8 cellular contexts compared by ENCODE assay signal in genomic region chr3:32143849-32144757, GRCh38. TPM values are rescaled to one million over a fixed set of nuclear protein-coding genes. Genes with fewer than 3 reads are reported as not detected.
DNase-seq lines count a peak whose midpoint lies in the region; ATAC-seq, FAIRE-seq and TF ChIP-seq lines count a peak whose summit lies in the region.

No MANE protein-coding gene starts in this region.

- WGBS in mammary epithelial cell (ENCODE audit: low coverage, missing lambda C conversion rate): 68% methylated on average over 11 of the region's 11 CpGs

- H3K36me3 ChIP-seq in mammary epithelial cell (ENCODE audit: insufficient read depth, low read length) (no peaks in the 10 kb centered on the region), keratinocyte (ENCODE audit: control insufficient read depth in 2 of 2, extremely low read depth in 1 of 2, insufficient read depth in 2 of 2, low read length in 2 of 2) (no peaks in the 10 kb centered on the region)

- in situ Hi-C loops in mammary epithelial cell (cut with MboI; ENCODE audit: low sequenced_read_pairs in 2 of 2): loop anchor here (10.0 to 25.0 kb wide), 4 partner anchors 119 to 532 kb away; no protein-coding TSS in a partner anchor

- H4K20me1 ChIP-seq in mammary epithelial cell (ENCODE audit: insufficient read depth, low read length): no peaks in the 10 kb centered on the region
- H4K20me1 ChIP-seq in keratinocyte (ENCODE audit: control insufficient read depth, extremely low read depth, insufficient read depth, low read length): no peaks in the 10 kb centered on the region

- H3K79me2 ChIP-seq in mammary epithelial cell (ENCODE audit: insufficient read depth, low read length) (no peaks in the 10 kb centered on the region), keratinocyte (ENCODE audit: control insufficient read depth, insufficient read depth, low read length) (no peaks in the 10 kb centered on the region)

- no peak overlapping the region for H3K4me2 ChIP-seq in mammary epithelial cell (ENCODE audit: insufficient read depth, low read depth, low read length)
- no peak overlapping the region for H3K4me2 ChIP-seq in keratinocyte (ENCODE audit: control insufficient read depth, extremely low read depth, insufficient read depth, low read depth, low read length)

- H2AFZ ChIP-seq in mammary epithelial cell (ENCODE audit: low read depth, low read length): no peak overlapping the region
- H2AFZ ChIP-seq in keratinocyte (ENCODE audit: control insufficient read depth, low read length): no peak overlapping the region

- CTCF ChIA-PET in HEK293T (lab: Yijun Ruan, JAX) (interaction anchor here (0.6 to 1.6 kb wide), 9 partner anchors 10 to 145 kb away, joined by 3 to 7 read pairs (median 3); no protein-coding TSS in a partner anchor), mammary epithelial cell (lab: Charles Lee; ENCODE audit: low non-redundant PET) (interaction anchor here (0.6 to 1.0 kb wide), 6 partner anchors 17 to 442 kb away, joined by 4 to 19 read pairs (median 5); no protein-coding TSS in a partner anchor)

- intact Hi-C loops in mammary epithelial cell (cut with micrococcal nuclease): loop anchor here (1.0 to 5.0 kb wide), 5 partner anchors 125 to 534 kb away; no protein-coding TSS in a partner anchor

- peaks cover 13% of the 10 kb centered on the region for H3K4me1 ChIP-seq in mammary epithelial cell (ENCODE audit: insufficient read depth, low read length)
- peaks cover 4% of the 10 kb centered on the region for H3K4me1 ChIP-seq in keratinocyte (ENCODE audit: control insufficient read depth, extremely low read depth, insufficient read depth, low read length)

- peak; percentile 79 for FAIRE-seq in keratinocyte (lab: Jason Lieb, UNC)

- no peaks in the 10 kb centered on the region for H3K27me3 ChIP-seq in mammary epithelial cell (ENCODE audit: insufficient read depth, low read length)
- no peaks in the 10 kb centered on the region for H3K27me3 ChIP-seq in keratinocyte (ENCODE audit: control insufficient read depth, extremely low read depth, insufficient read depth, low read length)

- no peaks in the 10 kb centered on the region for H3K9me1 ChIP-seq in keratinocyte (ENCODE audit: control insufficient read depth, extremely low read depth, insufficient read depth, low read length)

- dilution Hi-C loops in mammary epithelial cell (cut with HindIII; ENCODE audit: low sequenced_read_pairs) (no loop called here), keratinocyte (cut with MboI; ENCODE audit: extremely low pct_ligation_motif_present, low sequenced_read_pairs) (loop anchor here (25.0 kb wide), 1 partner anchor 132 kb away; no protein-coding TSS in a partner anchor)

- H3K27ac ChIP-seq in mammary epithelial cell (ENCODE audit: insufficient read depth, low read depth, low read length): no peak overlapping the region
- H3K27ac ChIP-seq in keratinocyte (ENCODE audit: control insufficient read depth, insufficient read depth, low read length): no peak overlapping the region

- TF ChIP-seq CTCF in mammary epithelial cell (conservative IDR thresholded peaks at IDR 0.05 in 1 of 2, IDR thresholded peaks at IDR 0.05 in 1 of 2; ENCODE audit: extremely low read depth in 1 of 2, insufficient read depth in 1 of 2, low read depth in 1 of 2, low read length in 2 of 2) (peak; percentile 78 to 81), keratinocyte (optimal IDR thresholded peaks at IDR 0.05 in 1 of 3, IDR thresholded peaks at IDR 0.05 in 1 of 3, conservative IDR thresholded peaks at IDR 0.05 in 1 of 3; ENCODE audit: extremely low read depth in 1 of 3, insufficient read depth in 2 of 3, low read length in 3 of 3) (peak; percentile 69 to 79 (median 70))

- ATAC-seq in HG03457 (IDR thresholded peaks at IDR 0.05; ENCODE audit: unreplicated experiment): no peak

- no TSS peak for BruUV-seq in mammary epithelial cell (replicated peaks; lab: Mats Ljungman, UMichigan)

- DNase-seq in GM04504 (ENCODE audit: low read depth) (peak; percentile 62), HEK293T (ENCODE audit: extremely low spot score) (peak; percentile 77), NCI-H1694 treated with DMSO at 0.1 percent for 48 hours (lab: John Stamatoyannopoulos, UW) (peak; percentile 43), T-helper 9 cell (peak; percentile 22), mammary epithelial cell (peak; percentile 82), keratinocyte (ENCODE audit: low read depth, low spot score) (peak; percentile 41)
- peak; percentile 7 to 15 for DNase-seq in stimulated activated CD4-positive, alpha-beta T cell treated with anti-CD3 and anti-CD28 coated beads, Interleukin-4, amount 100 ng/mL, for 4 hours

- POLR2A ChIA-PET in HEK293T (lab: Yijun Ruan, JAX): no interaction called here

- H3K4me3 ChIP-seq in mammary epithelial cell (replicated peaks in 1 of 3; ENCODE audit: insufficient read depth in 1 of 3, low read depth in 2 of 3, low read length in 3 of 3): no peak overlapping the region
- H3K4me3 ChIP-seq in keratinocyte (ENCODE audit: control insufficient read depth in 2 of 3, extremely low read depth in 1 of 3, insufficient read depth in 2 of 3, low read depth in 1 of 3, low read length in 3 of 3): no peak overlapping the region

- no peaks in the 10 kb centered on the region for H3K9me3 ChIP-seq in mammary epithelial cell (replicated peaks; ENCODE audit: insufficient read depth, low read length)
- H3K9me3 ChIP-seq in keratinocyte (ENCODE audit: control insufficient read depth, low read depth, low read length): no peaks in the 10 kb centered on the region

- H3K9ac ChIP-seq in mammary epithelial cell (ENCODE audit: insufficient read depth, low read length): no peak overlapping the region
- H3K9ac ChIP-seq in keratinocyte (ENCODE audit: control insufficient read depth, extremely low read depth, insufficient read depth, low read length): no peak overlapping the region

TF ChIP-seq in HEK293T, 16 proteins besides CTCF, POLR2A, EP300 and RAD21:
- TF ChIP-seq FOXK2 (IDR thresholded peaks at IDR 0.05) (no peak), SP1 (IDR thresholded peaks at IDR 0.05) (no peak), ARNT (IDR thresholded peaks at IDR 0.05) (no peak), NFRKB (IDR thresholded peaks at IDR 0.05) (no peak), L3MBTL2 (conservative IDR thresholded peaks at IDR 0.05) (no peak), TARDBP (IDR thresholded peaks at IDR 0.05) (no peak), FOXA1 (IDR thresholded peaks at IDR 0.05) (no peak), LEF1 (IDR thresholded peaks at IDR 0.05; ENCODE audit: borderline replicate concordance) (no peak), SUZ12 (IDR thresholded peaks at IDR 0.05) (no peak), FOXM1 (IDR thresholded peaks at IDR 0.05; ENCODE audit: borderline replicate concordance) (no peak), ELF4 (IDR thresholded peaks at IDR 0.05) (no peak; the same call in 1 of the 2 replicates), BHLHE40 (IDR thresholded peaks at IDR 0.05; ENCODE audit: borderline replicate concordance) (no peak)
- TF ChIP-seq, protein P1, sequence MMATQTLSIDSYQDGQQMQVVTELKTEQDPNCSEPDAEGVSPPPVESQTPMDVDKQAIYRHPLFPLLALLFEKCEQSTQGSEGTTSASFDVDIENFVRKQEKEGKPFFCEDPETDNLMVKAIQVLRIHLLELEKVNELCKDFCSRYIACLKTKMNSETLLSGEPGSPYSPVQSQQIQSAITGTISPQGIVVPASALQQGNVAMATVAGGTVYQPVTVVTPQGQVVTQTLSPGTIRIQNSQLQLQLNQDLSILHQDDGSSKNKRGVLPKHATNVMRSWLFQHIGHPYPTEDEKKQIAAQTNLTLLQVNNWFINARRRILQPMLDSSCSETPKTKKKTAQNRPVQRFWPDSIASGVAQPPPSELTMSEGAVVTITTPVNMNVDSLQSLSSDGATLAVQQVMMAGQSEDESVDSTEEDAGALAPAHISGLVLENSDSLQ (IDR thresholded peaks at IDR 0.05): no peak

RNA-seq across cellular contexts. Expression of gene GPD1L, which starts 37.7 kb away (rescaled TPM):
- total RNA-seq in mammary epithelial cell: 1 to 10 TPM; 5.7 to 7.5 TPM
- polyA plus RNA-seq in mammary epithelial cell (4.5 TPM), keratinocyte (2.5 to 4.5 TPM (median 3.4 TPM) in 3 replicates)
- polyA minus RNA-seq in mammary epithelial cell (23.1 TPM), keratinocyte (0.98 to 6.1 TPM (median 3.5 TPM) in 3 replicates)
- polyA plus RNA-seq in keratinocyte (2011; ENCODE audit: low read depth): 4.3 TPM
- polyA plus RNA-seq in keratinocyte (2011; cell fraction: cytosol; rRNA removed): 2.5 and 5.3 TPM in 2 replicates
- 3.1 and 3.3 TPM in 2 replicates for polyA plus RNA-seq in keratinocyte (2011; cell fraction: nucleus; rRNA removed)
- polyA plus RNA-seq in keratinocyte (2012; ENCODE audit: low replicate concordance): 2.3 and 2.8 TPM in 2 replicates
- polyA minus RNA-seq in keratinocyte (2011; cell fraction: cytosol; rRNA and poly(A)+ RNA removed): 3.5 TPM
- 2.0 and 3.8 TPM in 2 replicates for polyA minus RNA-seq in keratinocyte (2011; cell fraction: nucleus; rRNA and poly(A)+ RNA removed)

Comparison
In these comparisons a context has a peak if more than half of its experiments do, and no peak if none do; other contexts are left out.
1. DNase-seq: peak in every context shown above with its lines; median percentile 82 in mammary epithelial cell; 77 in HEK293T; 62 in GM04504; 43 in NCI-H1694 treated with DMSO at 0.1 percent for 48 hours; 41 in keratinocyte; 22 in T-helper 9 cell; 11 in stimulated activated CD4-positive, alpha-beta T cell treated with anti-CD3 and anti-CD28 coated beads, Interleukin-4, amount 100 ng/mL, for 4 hours.